3 cellular contexts compared by ENCODE assay signal in genomic region chr3:117195034-117195433, GRCh38.
A peak's percentile ranks its signal among the peaks of the same experiment; 100 is the strongest.
TF ChIP-seq lines count a peak whose summit lies in the region.

No MANE protein-coding gene starts in this region.

TF ChIP-seq in IMR-90, 13 proteins besides CTCF, POLR2A, EP300 and RAD21:
- TF ChIP-seq CEBPB (IDR thresholded peaks at IDR 0.05; ENCODE audit: low read depth, low read length) (peak; percentile 27; the same call in 1 of the 2 replicates), MAZ (IDR thresholded peaks at IDR 0.05; ENCODE audit: borderline replicate concordance, low read depth, low read length) (no peak)

TF ChIP-seq in GM12878, 131 proteins besides CTCF, POLR2A, EP300 and RAD21 (continues in another document):
- no peak for TF ChIP-seq PRDM15 (CRISPR knock-in tag; IDR thresholded peaks at IDR 0.05)
- TF ChIP-seq RUNX3 (IDR thresholded peaks at IDR 0.05; ENCODE audit: low read length): no peak
- no peak for TF ChIP-seq SMARCA5 (IDR thresholded peaks at IDR 0.05)
- TF ChIP-seq ZNF274 (IDR thresholded peaks at IDR 0.05; ENCODE audit: insufficient read depth, insufficient read length): no peak
- TF ChIP-seq IRF5 (IDR thresholded peaks at IDR 0.05; ENCODE audit: borderline replicate concordance): no peak
- no peak for TF ChIP-seq STAT1 (conservative IDR thresholded peaks at IDR 0.05)
- TF ChIP-seq, protein P1, sequence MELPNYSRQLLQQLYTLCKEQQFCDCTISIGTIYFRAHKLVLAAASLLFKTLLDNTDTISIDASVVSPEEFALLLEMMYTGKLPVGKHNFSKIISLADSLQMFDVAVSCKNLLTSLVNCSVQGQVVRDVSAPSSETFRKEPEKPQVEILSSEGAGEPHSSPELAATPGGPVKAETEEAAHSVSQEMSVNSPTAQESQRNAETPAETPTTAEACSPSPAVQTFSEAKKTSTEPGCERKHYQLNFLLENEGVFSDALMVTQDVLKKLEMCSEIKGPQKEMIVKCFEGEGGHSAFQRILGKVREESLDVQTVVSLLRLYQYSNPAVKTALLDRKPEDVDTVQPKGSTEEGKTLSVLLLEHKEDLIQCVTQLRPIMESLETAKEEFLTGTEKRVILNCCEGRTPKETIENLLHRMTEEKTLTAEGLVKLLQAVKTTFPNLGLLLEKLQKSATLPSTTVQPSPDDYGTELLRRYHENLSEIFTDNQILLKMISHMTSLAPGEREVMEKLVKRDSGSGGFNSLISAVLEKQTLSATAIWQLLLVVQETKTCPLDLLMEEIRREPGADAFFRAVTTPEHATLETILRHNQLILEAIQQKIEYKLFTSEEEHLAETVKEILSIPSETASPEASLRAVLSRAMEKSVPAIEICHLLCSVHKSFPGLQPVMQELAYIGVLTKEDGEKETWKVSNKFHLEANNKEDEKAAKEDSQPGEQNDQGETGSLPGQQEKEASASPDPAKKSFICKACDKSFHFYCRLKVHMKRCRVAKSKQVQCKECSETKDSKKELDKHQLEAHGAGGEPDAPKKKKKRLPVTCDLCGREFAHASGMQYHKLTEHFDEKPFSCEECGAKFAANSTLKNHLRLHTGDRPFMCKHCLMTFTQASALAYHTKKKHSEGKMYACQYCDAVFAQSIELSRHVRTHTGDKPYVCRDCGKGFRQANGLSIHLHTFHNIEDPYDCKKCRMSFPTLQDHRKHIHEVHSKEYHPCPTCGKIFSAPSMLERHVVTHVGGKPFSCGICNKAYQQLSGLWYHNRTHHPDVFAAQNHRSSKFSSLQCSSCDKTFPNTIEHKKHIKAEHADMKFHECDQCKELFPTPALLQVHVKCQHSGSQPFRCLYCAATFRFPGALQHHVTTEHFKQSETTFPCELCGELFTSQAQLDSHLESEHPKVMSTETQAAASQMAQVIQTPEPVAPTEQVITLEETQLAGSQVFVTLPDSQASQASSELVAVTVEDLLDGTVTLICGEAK (IDR thresholded peaks at IDR 0.05; ENCODE audit: borderline replicate concordance): no peak
- TF ChIP-seq EGR1 (IDR thresholded peaks at IDR 0.05; ENCODE audit: borderline replicate concordance in 1 of 2, low read depth in 2 of 2, low read length in 2 of 2): no peak
- no peak for TF ChIP-seq KAT2A (conservative IDR thresholded peaks at IDR 0.05; ENCODE audit: control insufficient read depth, low read depth, low read length)
- TF ChIP-seq STAT3 (IDR thresholded peaks at IDR 0.05; ENCODE audit: low read depth, low read length): no peak
- no peak for TF ChIP-seq IKZF2 (IDR thresholded peaks at IDR 0.05)
- TF ChIP-seq EED (IDR thresholded peaks at IDR 0.05; ENCODE audit: low read depth): no peak
- no peak for TF ChIP-seq NBN (IDR thresholded peaks at IDR 0.05)
- no peak for TF ChIP-seq ZZZ3 (IDR thresholded peaks at IDR 0.05; ENCODE audit: control insufficient read depth, insufficient read length, low read depth)
- TF ChIP-seq USF1 (IDR thresholded peaks at IDR 0.05; ENCODE audit: borderline replicate concordance, extremely low read length, insufficient read depth, low read depth, low read length): no peak
- no peak for TF ChIP-seq WRNIP1 (IDR thresholded peaks at IDR 0.05; ENCODE audit: borderline replicate concordance, low read depth, low read length)

TF ChIP-seq in H1, 55 proteins besides CTCF, POLR2A, EP300 and RAD21:
- no peak for TF ChIP-seq SP1 (IDR thresholded peaks at IDR 0.05; ENCODE audit: low read depth, low read length)
- TF ChIP-seq SIRT6 (IDR thresholded peaks at IDR 0.05; ENCODE audit: low read length): no peak
- TF ChIP-seq CREB1 (IDR thresholded peaks at IDR 0.05): no peak
- TF ChIP-seq CHD2 (IDR thresholded peaks at IDR 0.05; ENCODE audit: low read length): no peak
- TF ChIP-seq SUZ12 (IDR thresholded peaks at IDR 0.05; ENCODE audit: low read length): no peak
- TF ChIP-seq CEBPB (IDR thresholded peaks at IDR 0.05; ENCODE audit: low read depth, low read length): peak; percentile 23; the same call in 1 of the 2 replicates
- TF ChIP-seq ASH2L (IDR thresholded peaks at IDR 0.05; ENCODE audit: low read length): no peak
